Comparison of ENCODE assay signal across 1 cellular context in the genomic region with DNA sequence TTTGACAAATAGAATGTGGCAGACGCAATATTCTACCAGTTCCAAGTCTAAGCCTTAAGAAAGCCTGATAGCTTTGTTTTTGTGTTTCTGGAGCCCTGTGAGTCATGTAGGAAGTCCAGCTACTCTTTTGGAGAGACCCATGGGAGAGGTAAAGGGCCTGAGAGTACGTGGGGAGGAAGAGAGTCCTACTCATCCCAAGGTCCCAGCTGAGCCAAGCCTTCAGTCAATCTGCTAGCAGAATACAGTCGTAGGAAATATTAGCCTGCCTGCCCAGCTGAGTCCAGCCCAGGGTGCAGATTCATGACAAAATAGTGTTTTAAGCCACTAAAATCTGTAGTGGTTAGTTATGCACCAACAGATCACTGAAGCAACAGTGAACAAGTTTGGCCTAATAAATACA.
TF ChIP-seq lines count a peak whose summit lies in the region.

No MANE protein-coding gene starts in this region.

TF ChIP-seq in IMR-90, 13 proteins besides CTCF, POLR2A, EP300 and RAD21 (continued from another document):
- TF ChIP-seq, protein P1, sequence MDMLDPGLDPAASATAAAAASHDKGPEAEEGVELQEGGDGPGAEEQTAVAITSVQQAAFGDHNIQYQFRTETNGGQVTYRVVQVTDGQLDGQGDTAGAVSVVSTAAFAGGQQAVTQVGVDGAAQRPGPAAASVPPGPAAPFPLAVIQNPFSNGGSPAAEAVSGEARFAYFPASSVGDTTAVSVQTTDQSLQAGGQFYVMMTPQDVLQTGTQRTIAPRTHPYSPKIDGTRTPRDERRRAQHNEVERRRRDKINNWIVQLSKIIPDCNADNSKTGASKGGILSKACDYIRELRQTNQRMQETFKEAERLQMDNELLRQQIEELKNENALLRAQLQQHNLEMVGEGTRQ (IDR thresholded peaks at IDR 0.05; ENCODE audit: low read depth, low read length), result no peak
- TF ChIP-seq SMC3 (IDR thresholded peaks at IDR 0.05; ENCODE audit: low read depth, low read length) (no peak), RCOR1 (IDR thresholded peaks at IDR 0.05; ENCODE audit: insufficient replicate concordance, low read length) (no peak), MAFK (IDR thresholded peaks at IDR 0.05; ENCODE audit: low read depth, low read length) (no peak), NFE2L2 (IDR thresholded peaks at IDR 0.05; ENCODE audit: low read depth, low read length) (no peak), RFX5 (IDR thresholded peaks at IDR 0.05; ENCODE audit: low read depth, low read length) (no peak), MAZ (IDR thresholded peaks at IDR 0.05; ENCODE audit: borderline replicate concordance, low read depth, low read length) (no peak), BHLHE40 (IDR thresholded peaks at IDR 0.05; ENCODE audit: low read depth, low read length) (no peak)
- TF ChIP-seq, protein P2, sequence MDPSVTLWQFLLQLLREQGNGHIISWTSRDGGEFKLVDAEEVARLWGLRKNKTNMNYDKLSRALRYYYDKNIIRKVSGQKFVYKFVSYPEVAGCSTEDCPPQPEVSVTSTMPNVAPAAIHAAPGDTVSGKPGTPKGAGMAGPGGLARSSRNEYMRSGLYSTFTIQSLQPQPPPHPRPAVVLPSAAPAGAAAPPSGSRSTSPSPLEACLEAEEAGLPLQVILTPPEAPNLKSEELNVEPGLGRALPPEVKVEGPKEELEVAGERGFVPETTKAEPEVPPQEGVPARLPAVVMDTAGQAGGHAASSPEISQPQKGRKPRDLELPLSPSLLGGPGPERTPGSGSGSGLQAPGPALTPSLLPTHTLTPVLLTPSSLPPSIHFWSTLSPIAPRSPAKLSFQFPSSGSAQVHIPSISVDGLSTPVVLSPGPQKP (IDR thresholded peaks at IDR 0.05; ENCODE audit: borderline replicate concordance, low read depth, low read length), result no peak
